In the genomic region with DNA sequence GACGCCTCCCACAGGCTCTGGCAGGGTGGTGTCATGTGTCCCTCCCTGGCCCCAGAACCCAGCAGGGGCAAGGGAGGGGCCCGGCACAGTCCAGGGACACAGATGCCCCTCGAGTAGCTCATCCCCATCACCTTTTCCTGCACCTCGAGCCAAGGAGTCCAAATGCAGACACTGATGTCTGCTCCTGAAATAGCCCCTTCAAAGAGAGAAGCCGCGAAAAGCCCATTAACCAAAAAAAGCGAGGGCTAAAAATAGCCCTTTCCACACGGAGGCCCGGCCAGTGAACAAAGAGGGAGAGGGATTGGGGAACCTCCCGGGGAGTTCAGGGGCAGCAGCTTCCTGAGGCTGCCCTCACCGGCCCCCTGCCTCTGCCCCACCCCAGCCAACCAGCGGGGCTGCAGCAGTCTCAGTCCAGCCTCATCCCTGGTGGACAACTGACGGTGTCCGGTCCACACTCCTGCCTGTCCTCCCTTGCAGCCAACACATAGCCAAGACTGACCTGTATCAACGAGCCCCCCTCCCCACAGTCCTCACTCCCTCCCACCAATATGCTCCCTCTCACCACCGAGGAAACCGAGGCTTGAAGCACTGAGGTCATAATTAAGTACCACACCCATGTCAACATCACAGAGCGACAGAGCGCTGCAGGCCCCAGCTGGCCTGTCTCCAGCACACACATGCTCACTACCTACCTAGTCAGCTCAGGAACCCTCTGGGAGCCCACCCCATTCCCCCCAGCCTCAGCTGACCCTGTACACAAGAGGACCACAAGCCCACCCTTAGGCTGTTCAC, we compare ENCODE assay signal across 8 cellular contexts. TPM values are rescaled to one million over a fixed set of nuclear protein-coding genes. Genes with fewer than 3 reads are reported as not detected.
DNase-seq lines count a peak whose midpoint lies in the region; ATAC-seq and TF ChIP-seq lines count a peak whose summit lies in the region.

No MANE protein-coding gene starts in this region.

- no peaks in the 10 kb centered on the region for H3K9me3 Mint-ChIP-seq in CD14-positive monocyte

- no peak overlapping the region for H4K8ac ChIP-seq in neuronal stem cell (ENCODE audit: low read depth, low read length)

- no peak overlapping the region for H2AFZ ChIP-seq in neuronal stem cell (ENCODE audit: low read length)

- peaks cover 0 to 1% (median 0%) of the 10 kb centered on the region in 3 donors for H3K27me3 Mint-ChIP-seq in CD14-positive monocyte (ENCODE audit: low read depth in 3 of 3)
- no peaks in the 10 kb centered on the region for H3K27me3 Mint-ChIP-seq in T-helper 17 cell

- peaks cover 67 to 100% of the 10 kb centered on the region in 2 donors for H3K36me3 ChIP-seq in neuronal stem cell (replicated peaks in 1 of 2; ENCODE audit: control insufficient read depth in 2 of 2, insufficient read depth in 2 of 2, low read length in 2 of 2)

- no peak overlapping the region for H2BK5ac ChIP-seq in neuronal stem cell (ENCODE audit: low read length)

- peak overlapping the region; percentile 26 for H2BK12ac ChIP-seq in neuronal stem cell (ENCODE audit: low read length)

- peaks cover 0 to 16% of the 10 kb centered on the region in 2 donors for H3K4me1 ChIP-seq in neuronal stem cell (ENCODE audit: control insufficient read depth in 2 of 2, insufficient read depth in 1 of 2, low read depth in 1 of 2, low read length in 2 of 2)

- no peak overlapping the region for H3K4ac ChIP-seq in neuronal stem cell (ENCODE audit: low read length)

- no CpG with 5 or more reads among the region's 19 CpGs for WGBS in neuronal stem cell (ENCODE audit: extremely low coverage in 2 of 2, insufficient read length in 2 of 2, insufficient replicate concordance in 1 of 2), 2 donors

- peaks cover 17% of the 10 kb centered on the region for H3K79me1 ChIP-seq in neuronal stem cell (ENCODE audit: low read depth, low read length)

- no peak for DNase-seq in CD14-positive monocyte (ENCODE audit: low spot score)
- no peak for DNase-seq in T-helper 17 cell
- peak; percentile 31 for DNase-seq in fibroblast of pulmonary artery (ENCODE audit: low read depth)
- DNase-seq in neuronal stem cell (ENCODE audit: low spot score), result no peak

- H3K14ac ChIP-seq in neuronal stem cell (ENCODE audit: low read length), result no peak overlapping the region

- no peak overlapping the region for H4K91ac ChIP-seq in neuronal stem cell (ENCODE audit: low read depth, low read length, poor library complexity)

- H3K27ac Mint-ChIP-seq in CD14-positive monocyte (peak overlapping the region; percentile 40 to 94 (median 81)), T-helper 17 cell (peak overlapping the region; percentile 91)

- H3K4me2 ChIP-seq in neuronal stem cell (ENCODE audit: insufficient read depth, low read length, poor library complexity, severe bottlenecking), result no peak overlapping the region

- H3K4me3 ChIP-seq in fibroblast of pulmonary artery (replicated peaks; ENCODE audit: low read depth, low read length) (no peak overlapping the region), neuronal stem cell (ENCODE audit: low read length in 2 of 2) (no peak overlapping the region)

- H3K4me1 Mint-ChIP-seq in CD14-positive monocyte (peaks cover 52% of the 10 kb centered on the region), T-helper 17 cell (peaks cover 50% of the 10 kb centered on the region)

- H3K27me3 ChIP-seq in neuronal stem cell (ENCODE audit: control insufficient read depth in 3 of 3, insufficient read depth in 3 of 3, low read depth in 1 of 3, low read length in 3 of 3), result no peaks in the 10 kb centered on the region

- peak overlapping the region; percentile 76 for H2BK15ac ChIP-seq in neuronal stem cell (ENCODE audit: low read length)

- peak overlapping the region; percentile 30 for H2AK5ac ChIP-seq in neuronal stem cell (ENCODE audit: low read depth, low read length)

- peak overlapping the region; percentile 39 for H3K23ac ChIP-seq in neuronal stem cell (ENCODE audit: low read depth, low read length, poor library complexity)

- ATAC-seq in T-helper 17 cell (no peak), GM19455 (IDR thresholded peaks at IDR 0.05; ENCODE audit: unreplicated experiment) (no peak), HG03469 (IDR thresholded peaks at IDR 0.05; ENCODE audit: unreplicated experiment) (no peak), HG02623 (IDR thresholded peaks at IDR 0.05; ENCODE audit: unreplicated experiment) (no peak), GM21367 (IDR thresholded peaks at IDR 0.05; ENCODE audit: unreplicated experiment) (no peak)

- TF ChIP-seq CTCF in CD14-positive monocyte (IDR thresholded peaks at IDR 0.05) (no peak), fibroblast of pulmonary artery (IDR thresholded peaks at IDR 0.05; ENCODE audit: low read length, missing control alignments) (no peak)

- peaks cover 87 to 99% of the 10 kb centered on the region in 2 donors for H3K36me3 Mint-ChIP-seq in CD14-positive monocyte
- H3K36me3 Mint-ChIP-seq in T-helper 17 cell (ENCODE audit: low read depth), result peaks cover 3% of the 10 kb centered on the region

- peak overlapping the region; percentile 43 for H2BK120ac ChIP-seq in neuronal stem cell (ENCODE audit: low read depth, low read length)

- no peak overlapping the region for H3K27ac ChIP-seq in neuronal stem cell (replicated peaks; ENCODE audit: low read length)

- peak overlapping the region; percentile 52 for H3K18ac ChIP-seq in neuronal stem cell (ENCODE audit: low read length)

- intact Hi-C loops in CD14-positive monocyte (cut with micrococcal nuclease), result no loop called here

- H3K9me3 ChIP-seq in T-helper 17 cell (ENCODE audit: control insufficient read depth, low read length, poor library complexity, severe bottlenecking), result no peaks in the 10 kb centered on the region
- H3K9me3 ChIP-seq in neuronal stem cell (replicated peaks in 1 of 2; ENCODE audit: control insufficient read depth in 2 of 2, insufficient read depth in 1 of 2, low read depth in 1 of 2, low read length in 2 of 2), result no peaks in the 10 kb centered on the region

- no peak overlapping the region for H3K4me3 Mint-ChIP-seq in CD14-positive monocyte
- H3K4me3 Mint-ChIP-seq in T-helper 17 cell, result peak overlapping the region; percentile 78

- peak overlapping the region; percentile 46 for H3K9ac ChIP-seq in neuronal stem cell (ENCODE audit: low read depth, low read length, poor library complexity)

RNA-seq across cellular contexts. Expression of a gene that starts 23.9 kb away (rescaled TPM):
- 100 to 1,000 TPM; 243 to 251 TPM for polyA plus RNA-seq in CD14-positive monocyte
- 100 to 1,000 TPM; 268 to 366 TPM for total RNA-seq in T-helper 17 cell
- polyA plus RNA-seq in neuronal stem cell (2013, experiment 1 of 2), result 78.8 TPM
- polyA plus RNA-seq in neuronal stem cell (2013, experiment 2 of 2), result 78.7 TPM
